In the genomic region with DNA sequence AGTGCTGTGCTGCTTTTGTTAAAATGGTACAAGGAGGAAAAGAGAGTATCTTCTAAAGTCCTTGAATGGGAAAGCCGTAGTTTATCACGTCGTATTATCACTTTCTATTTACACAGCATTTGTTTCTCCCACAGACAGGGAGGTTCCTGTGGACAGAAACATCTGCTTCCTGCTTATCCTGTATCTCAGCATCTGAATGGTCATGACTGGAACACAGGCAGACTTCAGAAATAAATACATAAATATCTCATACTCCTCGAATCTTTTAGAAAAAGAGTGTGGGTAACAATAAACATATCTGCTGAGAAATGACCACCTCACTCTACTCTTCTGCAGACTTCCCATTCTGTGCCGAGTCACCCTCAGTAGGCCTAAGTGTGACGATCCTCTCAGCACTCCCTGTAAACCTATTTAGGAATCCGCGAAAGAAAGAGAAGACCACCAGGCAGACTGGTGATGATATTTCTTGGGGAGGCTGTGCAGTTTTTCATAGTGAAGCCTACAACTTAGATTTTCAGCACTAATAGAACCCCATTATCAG, we compare ENCODE assay signal across 13 cellular contexts.
DNase-seq lines count a peak whose midpoint lies in the region; ATAC-seq and TF ChIP-seq lines count a peak whose summit lies in the region.
"Had no signal": no experiment of that assay in that cellular context is flagged by ENCODE, and none has a peak within 500 bp of the region (broad histone marks: within the 10 kb centered on the region; RNA-seq: fewer than 3 reads in every experiment).

No MANE protein-coding gene starts in this region.

- in situ Hi-C loops in KBM-7 (cut with MboI; ENCODE audit: low pct_unique_long_range_greater_than_20kb, low sequenced_read_pairs), result no loop called here

- H3K27ac Mint-ChIP-seq in CD4-positive, alpha-beta T cell, result peak overlapping the region; percentile 65
- H3K27ac Mint-ChIP-seq: natural killer cell treated with Interleukin-12 subunit alpha and Interleukin-12 subunit beta and Interleukin-15 and Interleukin-18, amount 100 ng/mL, for 72 hours had no signal

- H3K36me3 ChIP-seq in SJSA1, result no peaks in the 10 kb centered on the region

- no peaks in the 10 kb centered on the region for H3K27me3 ChIP-seq in CD4-positive, alpha-beta T cell (ENCODE audit: control insufficient read depth, insufficient read depth, low read length)
- H3K27me3 ChIP-seq in SJSA1 (replicated peaks), result no peaks in the 10 kb centered on the region

- no peak overlapping the region for H3K27ac ChIP-seq in CD4-positive, alpha-beta T cell (ENCODE audit: low read depth, low read length)
- H3K27ac ChIP-seq in SJSA1 (peak overlapping the region; percentile 0; the same call in 1 of the 2 replicates), coronary artery (no peak overlapping the region)

- H3K4me1 Mint-ChIP-seq in CD4-positive, alpha-beta T cell (ENCODE audit: low read depth), result peaks cover 44% of the 10 kb centered on the region

- POLR2A ChIA-PET in CD4-positive, alpha-beta T cell (lab: Charles Lee), result no interaction called here

- intact Hi-C loops in CD4-positive, alpha-beta T cell (cut with DNase I, micrococcal nuclease), result loop anchor here in 1 of 2 experiments (10.0 kb wide), 1 partner anchor 959 kb away; a partner anchor contains a TSS

- H3K4me3 Mint-ChIP-seq in CD4-positive, alpha-beta T cell, result no peak overlapping the region
- H3K4me3 Mint-ChIP-seq: natural killer cell treated with Interleukin-12 subunit alpha and Interleukin-12 subunit beta and Interleukin-15 and Interleukin-18, amount 100 ng/mL, for 72 hours had no signal

- H3K9me3 Mint-ChIP-seq in CD4-positive, alpha-beta T cell, result no peaks in the 10 kb centered on the region
- H3K9me3 Mint-ChIP-seq: natural killer cell treated with Interleukin-12 subunit alpha and Interleukin-12 subunit beta and Interleukin-15 and Interleukin-18, amount 100 ng/mL, for 72 hours had no signal

- H3K27me3 Mint-ChIP-seq in CD4-positive, alpha-beta T cell, result no peaks in the 10 kb centered on the region
- H3K27me3 Mint-ChIP-seq: natural killer cell treated with Interleukin-12 subunit alpha and Interleukin-12 subunit beta and Interleukin-15 and Interleukin-18, amount 100 ng/mL, for 72 hours had no signal

- TF ChIP-seq CTCF in CD4-positive, alpha-beta T cell (IDR thresholded peaks at IDR 0.05), result no peak
- no peak for TF ChIP-seq CTCF in fibroblast of villous mesenchyme (IDR thresholded peaks at IDR 0.05; ENCODE audit: insufficient read depth, low read depth, low read length)
- TF ChIP-seq CTCF in coronary artery (IDR thresholded peaks at IDR 0.05), result no peak

- no peaks in the 10 kb centered on the region for H3K9me3 ChIP-seq in CD4-positive, alpha-beta T cell (ENCODE audit: control insufficient read depth, low read length)
- no peaks in the 10 kb centered on the region for H3K9me3 ChIP-seq in SJSA1 (replicated peaks)

- CTCF ChIA-PET in CD4-positive, alpha-beta T cell (lab: Charles Lee), result no interaction called here

- no peak for ATAC-seq in CD4-positive, alpha-beta T cell (ENCODE audit: poor library complexity)
- ATAC-seq in left lobe of liver (no peak), GM19324 (IDR thresholded peaks at IDR 0.05; ENCODE audit: low FRiP score, unreplicated experiment) (no peak), HG02571 (IDR thresholded peaks at IDR 0.05; ENCODE audit: unreplicated experiment) (no peak)
- ATAC-seq: natural killer cell treated with Interleukin-12 subunit alpha and Interleukin-12 subunit beta and Interleukin-15 and Interleukin-18, amount 100 ng/mL, for 72 hours; sciatic nerve had no signal

- no peak for DNase-seq in CD4-positive, alpha-beta T cell
- peak; percentile 92 for DNase-seq in KBM-7
- peak in 1 of 2 experiments; percentile 49 for DNase-seq in SJSA1 (ENCODE audit: low read depth in 1 of 2, low spot score in 2 of 2)
- DNase-seq in fibroblast of villous mesenchyme (ENCODE audit: low read depth), result peak; percentile 88
- DNase-seq in coronary artery (ENCODE audit: low spot score), result no peak
- no peak for DNase-seq in left lobe of liver (ENCODE audit: low spot score)
- DNase-seq: activated CD4-positive, alpha-beta T cell treated with anti-CD3 and anti-CD28 coated beads, Interleukin-2, amount 50 U/mL, for 48 hours; activated naive CD4-positive, alpha-beta T cell treated with Interleukin-2 at 50 U/mL for 16 hours; T-helper 1 cell had no signal

- peaks cover 36% of the 10 kb centered on the region for H3K4me1 ChIP-seq in SJSA1 (replicated peaks)

- H3K4me3 ChIP-seq in SJSA1 (no peak overlapping the region), fibroblast of villous mesenchyme (ENCODE audit: low read depth, low read length) (no peak overlapping the region), coronary artery (no peak overlapping the region)

- no peaks in the 10 kb centered on the region for H3K36me3 Mint-ChIP-seq in CD4-positive, alpha-beta T cell (ENCODE audit: low read depth)
- H3K36me3 Mint-ChIP-seq: natural killer cell treated with Interleukin-12 subunit alpha and Interleukin-12 subunit beta and Interleukin-15 and Interleukin-18, amount 100 ng/mL, for 72 hours had no signal

Comparison
In these comparisons a context has a peak if more than half of its experiments do, and no peak if none do; other contexts are left out.
1. DNase-seq: peak in KBM-7 (single experiment) and fibroblast of villous mesenchyme (single experiment); none in CD4-positive, alpha-beta T cell (0 of 10), coronary artery (single experiment) and left lobe of liver (single experiment).